Comparison of ENCODE assay signal across 21 cellular contexts in the genomic region with DNA sequence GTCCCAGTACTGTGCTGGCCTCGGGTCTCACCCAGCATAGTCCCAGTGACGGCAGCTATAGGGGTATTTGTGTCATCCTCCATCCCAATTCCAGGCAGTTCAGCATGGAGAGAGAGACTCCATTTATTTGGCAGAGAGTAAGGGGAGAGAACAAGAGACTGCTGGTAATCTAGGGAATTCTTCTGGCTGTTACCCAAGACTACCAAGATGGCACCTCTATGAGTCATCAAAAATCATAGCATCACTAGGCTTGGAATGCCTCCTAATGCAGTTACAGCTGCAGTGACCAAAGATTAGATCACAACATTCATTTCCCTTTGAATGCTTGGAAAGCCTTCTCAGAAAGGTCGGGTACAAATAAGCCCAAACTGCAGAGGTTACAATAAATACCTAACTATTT.
A peak's percentile ranks its signal among the peaks of the same experiment; 100 is the strongest.
DNase-seq lines count a peak whose midpoint lies in the region; ATAC-seq, FAIRE-seq and TF ChIP-seq lines count a peak whose summit lies in the region.
"Had no signal": no experiment of that assay in that cellular context is flagged by ENCODE, and none has a peak within 500 bp of the region (broad histone marks: within the 10 kb centered on the region; RNA-seq: fewer than 3 reads in every experiment).

No MANE protein-coding gene starts in this region.

- no peak for TF ChIP-seq EP300 in suprapubic skin (IDR thresholded peaks at IDR 0.05)

- TF ChIP-seq POLR2A in suprapubic skin (IDR thresholded peaks at IDR 0.05), result no peak

- dilution Hi-C loops in mammary epithelial cell (cut with HindIII; ENCODE audit: low sequenced_read_pairs) (no loop called here), keratinocyte (cut with MboI; ENCODE audit: extremely low pct_ligation_motif_present, low sequenced_read_pairs) (no loop called here)

- no peaks in the 10 kb centered on the region for H3K79me2 ChIP-seq in mammary epithelial cell (ENCODE audit: insufficient read depth, low read length)
- no peaks in the 10 kb centered on the region for H3K79me2 ChIP-seq in keratinocyte (ENCODE audit: control insufficient read depth, insufficient read depth, low read length)

- H3K27me3 Mint-ChIP-seq in activated T-cell treated with anti-CD3 and anti-CD28 coated beads, Interleukin-2, amount 50 U/mL, for 4 hours (ENCODE audit: low read depth), result no peaks in the 10 kb centered on the region
- H3K27me3 Mint-ChIP-seq: activated T-cell treated with anti-CD3 and anti-CD28 coated beads, Interleukin-2, amount 50 U/mL, for 24 hours had no signal

- peak; percentile 95 for FAIRE-seq in keratinocyte (lab: Jason Lieb, UNC)
- FAIRE-seq: GM18507, islet of Langerhans had no signal

- no peak overlapping the region for H3K4me3 Mint-ChIP-seq in activated T-cell treated with anti-CD3 and anti-CD28 coated beads, Interleukin-2, amount 50 U/mL, for 4 hours
- H3K4me3 Mint-ChIP-seq: activated T-cell treated with anti-CD3 and anti-CD28 coated beads, Interleukin-2, amount 50 U/mL, for 24 hours; H9; stimulated activated effector memory CD8-positive, alpha-beta T cell treated with anti-CD3 and anti-CD28 coated beads, Interleukin-12 subunit alpha, Interleukin-12 subunit beta, amount 100 ng/mL, for 72 hours; T-helper 1 cell treated with Interleukin-12 subunit alpha and Interleukin-12 subunit beta and Interleukin-4 antibody, amounts not matched to agents 30 μg/mL and 1 μg/mL, for 36 hours had no signal

- in situ Hi-C loops in mammary epithelial cell (cut with MboI; ENCODE audit: low sequenced_read_pairs in 2 of 2), result loop anchor here in 1 of 2 donors (25.0 kb wide), 1 partner anchor 240 kb away; no protein-coding TSS in a partner anchor

- peak overlapping the region; percentile 30 for H2AFZ ChIP-seq in mammary epithelial cell (ENCODE audit: low read depth, low read length)
- H2AFZ ChIP-seq in keratinocyte (ENCODE audit: control insufficient read depth, low read length), result no peak overlapping the region

- TF ChIP-seq CTCF in mammary epithelial cell (conservative IDR thresholded peaks at IDR 0.05 in 1 of 2, IDR thresholded peaks at IDR 0.05 in 1 of 2; ENCODE audit: extremely low read depth in 1 of 2, insufficient read depth in 1 of 2, low read depth in 1 of 2, low read length in 2 of 2), result no peak
- TF ChIP-seq CTCF in keratinocyte (optimal IDR thresholded peaks at IDR 0.05 in 1 of 3, IDR thresholded peaks at IDR 0.05 in 1 of 3, conservative IDR thresholded peaks at IDR 0.05 in 1 of 3; ENCODE audit: extremely low read depth in 1 of 3, insufficient read depth in 2 of 3, low read length in 3 of 3), result no peak
- no peak for TF ChIP-seq CTCF in suprapubic skin (IDR thresholded peaks at IDR 0.05)

- DNase-seq in COLO829 (ENCODE audit: low spot score) (peak; percentile 37), M059J (ENCODE audit: low read depth) (peak; percentile 45), mammary epithelial cell (peak; percentile 87), keratinocyte (ENCODE audit: low read depth, low spot score) (peak; percentile 72), aorta (no peak), NCI-H345 treated with DMSO at 0.1 percent for 48 hours (lab: John Stamatoyannopoulos, UW; ENCODE audit: unreplicated experiment) (no peak), suprapubic skin (ENCODE audit: low spot score in 2 of 2) (no peak)
- no peak for DNase-seq in activated T-cell treated with anti-CD3 and anti-CD28 coated beads, Interleukin-2, amount 50 U/mL, for 4 hours
- DNase-seq: activated CD4-positive, alpha-beta T cell treated with anti-CD3 and anti-CD28 coated beads for 48 hours; activated T-cell treated with anti-CD3 and anti-CD28 coated beads, Interleukin-2, amount 50 U/mL, for 24 hours; amniotic stem cell; dorsolateral prefrontal cortex; GDM1; H9; retina; stimulated activated CD4-positive, alpha-beta T cell treated with anti-CD3 and anti-CD28 coated beads, Interleukin-4, amount 100 ng/mL, for 1 hour had no signal

- H3K4me1 ChIP-seq in mammary epithelial cell (ENCODE audit: insufficient read depth, low read length) (peaks cover 23% of the 10 kb centered on the region), keratinocyte (ENCODE audit: control insufficient read depth, extremely low read depth, insufficient read depth, low read length) (peaks cover 9% of the 10 kb centered on the region), aorta (ENCODE audit: control insufficient read depth in 1 of 2, insufficient read depth in 2 of 2, low read length in 2 of 2) (no peaks in the 10 kb centered on the region), suprapubic skin (no peaks in the 10 kb centered on the region)
- H3K4me1 ChIP-seq: BLaER1 had no signal

- 58% methylated on average over 3 of the region's 3 CpGs for WGBS in mammary epithelial cell (ENCODE audit: low coverage, missing lambda C conversion rate)
- WGBS in aorta, 2 donors, result 84 to 89% methylated on average over 3 of the region's 3 CpGs
- WGBS in suprapubic skin, result 90% methylated on average over 3 of the region's 3 CpGs

- no peaks in the 10 kb centered on the region for H3K27me3 ChIP-seq in mammary epithelial cell (ENCODE audit: insufficient read depth, low read length)
- H3K27me3 ChIP-seq in keratinocyte (ENCODE audit: control insufficient read depth, extremely low read depth, insufficient read depth, low read length), result no peaks in the 10 kb centered on the region
- no peaks in the 10 kb centered on the region for H3K27me3 ChIP-seq in aorta (ENCODE audit: control insufficient read depth in 1 of 2, insufficient read depth in 2 of 2, low read length in 1 of 2)
- H3K27me3 ChIP-seq in suprapubic skin, result no peaks in the 10 kb centered on the region
- H3K27me3 ChIP-seq: BLaER1, dorsolateral prefrontal cortex had no signal

- H3K27ac ChIP-seq in mammary epithelial cell (ENCODE audit: insufficient read depth, low read depth, low read length) (peak overlapping the region; percentile 52), keratinocyte (ENCODE audit: control insufficient read depth, insufficient read depth, low read length) (peak overlapping the region; percentile 19), aorta (ENCODE audit: low read depth in 1 of 2, low read length in 2 of 2) (no peak overlapping the region), suprapubic skin (no peak overlapping the region)
- H3K27ac ChIP-seq: BLaER1, dorsolateral prefrontal cortex had no signal

- intact Hi-C loops in mammary epithelial cell (cut with micrococcal nuclease), result no loop called here
- intact Hi-C loops in aorta (cut with DNase I), result no loop called here

- no TSS peak for BruUV-seq in mammary epithelial cell (replicated peaks; lab: Mats Ljungman, UMichigan)

- H3K4me3 ChIP-seq in mammary epithelial cell (replicated peaks in 1 of 3; ENCODE audit: insufficient read depth in 1 of 3, low read depth in 2 of 3, low read length in 3 of 3) (no peak overlapping the region), keratinocyte (ENCODE audit: control insufficient read depth in 2 of 3, extremely low read depth in 1 of 3, insufficient read depth in 2 of 3, low read depth in 1 of 3, low read length in 3 of 3) (no peak overlapping the region), aorta (ENCODE audit: low read length in 2 of 2) (no peak overlapping the region), suprapubic skin (no peak overlapping the region)
- H3K4me3 ChIP-seq: BLaER1, dorsolateral prefrontal cortex had no signal

- H3K4me1 Mint-ChIP-seq in activated T-cell treated with anti-CD3 and anti-CD28 coated beads, Interleukin-2, amount 50 U/mL, for 4 hours (ENCODE audit: low read depth), result no peaks in the 10 kb centered on the region
- H3K4me1 Mint-ChIP-seq: H9; stimulated activated effector memory CD8-positive, alpha-beta T cell treated with anti-CD3 and anti-CD28 coated beads, Interleukin-12 subunit alpha, Interleukin-12 subunit beta, amount 100 ng/mL, for 72 hours had no signal

- ATAC-seq in aorta (ENCODE audit: low FRiP score), result no peak
- no peak for ATAC-seq in activated T-cell treated with anti-CD3 and anti-CD28 coated beads, Interleukin-2, amount 50 U/mL, for 4 hours
- ATAC-seq: stimulated activated effector memory CD8-positive, alpha-beta T cell treated with anti-CD3 and anti-CD28 coated beads, Interleukin-12 subunit alpha, Interleukin-12 subunit beta, amount 100 ng/mL, for 72 hours had no signal

- H3K4me2 ChIP-seq in mammary epithelial cell (ENCODE audit: insufficient read depth, low read depth, low read length) (no peak overlapping the region), keratinocyte (ENCODE audit: control insufficient read depth, extremely low read depth, insufficient read depth, low read depth, low read length) (no peak overlapping the region)
- H3K4me2 ChIP-seq: BLaER1 had no signal

- peaks cover 10% of the 10 kb centered on the region for H3K9me3 Mint-ChIP-seq in activated T-cell treated with anti-CD3 and anti-CD28 coated beads, Interleukin-2, amount 50 U/mL, for 4 hours

- no peaks in the 10 kb centered on the region for H3K9me3 ChIP-seq in mammary epithelial cell (replicated peaks; ENCODE audit: insufficient read depth, low read length)
- no peaks in the 10 kb centered on the region for H3K9me3 ChIP-seq in keratinocyte (ENCODE audit: control insufficient read depth, low read depth, low read length)
- H3K9me3 ChIP-seq in aorta (ENCODE audit: control insufficient read depth, low read length), result peaks cover 4% of the 10 kb centered on the region
- no peaks in the 10 kb centered on the region for H3K9me3 ChIP-seq in suprapubic skin

- H3K36me3 ChIP-seq in mammary epithelial cell (ENCODE audit: insufficient read depth, low read length) (no peaks in the 10 kb centered on the region), keratinocyte (ENCODE audit: control insufficient read depth in 2 of 2, extremely low read depth in 1 of 2, insufficient read depth in 2 of 2, low read length in 2 of 2) (no peaks in the 10 kb centered on the region), aorta (ENCODE audit: control insufficient read depth in 1 of 2, insufficient read depth in 2 of 2, low read length in 1 of 2) (no peaks in the 10 kb centered on the region), suprapubic skin (no peaks in the 10 kb centered on the region)
- H3K36me3 ChIP-seq: BLaER1 had no signal

- no peaks in the 10 kb centered on the region for H3K9me1 ChIP-seq in keratinocyte (ENCODE audit: control insufficient read depth, extremely low read depth, insufficient read depth, low read length)

- CTCF ChIA-PET in mammary epithelial cell (lab: Charles Lee; ENCODE audit: low non-redundant PET), result no interaction called here

- H4K20me1 ChIP-seq in mammary epithelial cell (ENCODE audit: insufficient read depth, low read length) (no peaks in the 10 kb centered on the region), keratinocyte (ENCODE audit: control insufficient read depth, extremely low read depth, insufficient read depth, low read length) (no peaks in the 10 kb centered on the region)
- H4K20me1 ChIP-seq: BLaER1 had no signal

- H3K36me3 Mint-ChIP-seq in activated T-cell treated with anti-CD3 and anti-CD28 coated beads, Interleukin-2, amount 50 U/mL, for 4 hours (ENCODE audit: insufficient read depth), result no peaks in the 10 kb centered on the region
- H3K36me3 Mint-ChIP-seq: stimulated activated effector memory CD8-positive, alpha-beta T cell treated with anti-CD3 and anti-CD28 coated beads, Interleukin-12 subunit alpha, Interleukin-12 subunit beta, amount 100 ng/mL, for 72 hours had no signal

- no peak overlapping the region for H3K9ac ChIP-seq in mammary epithelial cell (ENCODE audit: insufficient read depth, low read length)
- no peak overlapping the region for H3K9ac ChIP-seq in keratinocyte (ENCODE audit: control insufficient read depth, extremely low read depth, insufficient read depth, low read length)
- H3K9ac ChIP-seq: BLaER1 had no signal

Comparison
In these comparisons a context has a peak if more than half of its experiments do, and no peak if none do; other contexts are left out.
1. DNase-seq: peak in COLO829 (single experiment), M059J (single experiment), mammary epithelial cell (single experiment) and keratinocyte (single experiment); none in aorta (0 of 2), NCI-H345 treated with DMSO at 0.1 percent for 48 hours (single experiment), activated T-cell treated with anti-CD3 and anti-CD28 coated beads, Interleukin-2, amount 50 U/mL, for 4 hours (single experiment) and suprapubic skin (0 of 2).
2. H3K27ac ChIP-seq: peak in mammary epithelial cell (single experiment) and keratinocyte (single experiment); none in aorta (0 of 2) and suprapubic skin (single experiment).